ENCODE assay signal across 1 cellular context in genomic region chr17:76530826-76531500, GRCh38.
A peak's percentile ranks its signal among the peaks of the same experiment; 100 is the strongest.
TF ChIP-seq lines count a peak whose summit lies in the region.

No MANE protein-coding gene starts in this region.

TF ChIP-seq in K562, 482 proteins besides CTCF, POLR2A, EP300 and RAD21:
- TF ChIP-seq ZNF449 (CRISPR knock-in tag; IDR thresholded peaks at IDR 0.05): no peak
- TF ChIP-seq EGR1 (conservative IDR thresholded peaks at IDR 0.05): peak; percentile 71
- no peak for TF ChIP-seq ZNF146 (CRISPR knock-in tag; IDR thresholded peaks at IDR 0.05; ENCODE audit: unreplicated experiment)
- TF ChIP-seq ZNF253 (CRISPR knock-in tag; conservative IDR thresholded peaks at IDR 0.05): no peak
- no peak for TF ChIP-seq RERE (CRISPR knock-in tag; IDR thresholded peaks at IDR 0.05; ENCODE audit: borderline replicate concordance)
- TF ChIP-seq ZNF511 (CRISPR knock-in tag; IDR thresholded peaks at IDR 0.05): no peak
- no peak for TF ChIP-seq NFIC (IDR thresholded peaks at IDR 0.05)
- TF ChIP-seq RAD51 (IDR thresholded peaks at IDR 0.05; ENCODE audit: borderline replicate concordance, low read depth): no peak
- no peak for TF ChIP-seq MCM3 (IDR thresholded peaks at IDR 0.05)
- 0 out of 2 replicates have a peak, but pooled peaks have one; percentile 18 for TF ChIP-seq USF1 (CRISPR knock-in tag; IDR thresholded peaks at IDR 0.05)
